Comparison of ENCODE assay signal across 19 cellular contexts in genomic region chr7:41568135-41568534, GRCh38.
"Had no signal": no experiment of that assay in that cellular context is flagged by ENCODE, and none has a peak within 500 bp of the region (broad histone marks: within the 10 kb centered on the region; RNA-seq: fewer than 3 reads in every experiment).

No MANE protein-coding gene starts in this region.

- ATAC-seq: activated naive CD4-positive, alpha-beta T cell treated with anti-CD3 and anti-CD28 coated beads, Interleukin-2, amount 50 U/mL, for 72 hours; effector memory CD8-positive, alpha-beta T cell; gastroesophageal sphincter; psoas muscle; right lobe of liver; stimulated activated naive CD8-positive, alpha-beta T cell treated with anti-CD3 and anti-CD28 coated beads, Interleukin-15, Interleukin-2, amounts not matched to agents 100 U/mL and 50 U/mL, for 24 hours; WTC11 had no signal

- H3K9me3 ChIP-seq: gastroesophageal sphincter, left ventricle myocardium inferior, psoas muscle, right lobe of liver, spleen, suprapubic skin had no signal

- H3K4me3 ChIP-seq: gastroesophageal sphincter, left ventricle myocardium inferior, psoas muscle, right lobe of liver, spleen, suprapubic skin had no signal

- H3K36me3 ChIP-seq: brain microvascular endothelial cell, gastroesophageal sphincter, left ventricle myocardium inferior, right lobe of liver, spleen, suprapubic skin had no signal

- H3K4me3 Mint-ChIP-seq: dendritic cell treated with granulocyte-macrophage colony-stimulating factor and Interleukin-4, amounts not matched to agents 40 ng/mL and 50 ng/mL, for 4 days; effector memory CD8-positive, alpha-beta T cell; memory B cell; nephron; WTC11 had no signal

- H3K36me3 Mint-ChIP-seq: memory B cell, WTC11 had no signal

- H3K4me1 ChIP-seq: gastroesophageal sphincter, left ventricle myocardium inferior, psoas muscle, right lobe of liver, spleen, suprapubic skin had no signal

- DNase-seq: activated CD4-positive, alpha-beta T cell treated with anti-CD3 and anti-CD28 coated beads, Interleukin-2, amount 50 U/mL, for 1 hour; activated effector memory CD4-positive, alpha-beta T cell treated with Interleukin-2 at 50 U/mL for 16 hours; activated T-cell treated with anti-CD3 and anti-CD28 coated beads, Interleukin-2, amount 50 U/mL, for 1 hour; amniotic stem cell; effector memory CD8-positive, alpha-beta T cell; left ventricle myocardium inferior; psoas muscle; right lobe of liver; spleen; stimulated activated CD4-positive, alpha-beta T cell treated with anti-CD3 and anti-CD28 coated beads, Interleukin-1b, Interleukin-23, amount 100 ng/mL, for 48 hours; stimulated activated naive CD8-positive, alpha-beta T cell treated with anti-CD3 and anti-CD28 coated beads, Interleukin-15, Interleukin-2, amounts not matched to agents 100 U/mL and 50 U/mL, for 24 hours had no signal

- H3K9me3 Mint-ChIP-seq: dendritic cell treated with granulocyte-macrophage colony-stimulating factor and Interleukin-4, amounts not matched to agents 40 ng/mL and 50 ng/mL, for 4 days; memory B cell; nephron had no signal

- H3K27me3 ChIP-seq: brain microvascular endothelial cell, gastroesophageal sphincter, right lobe of liver, suprapubic skin had no signal

- H3K27ac ChIP-seq: brain microvascular endothelial cell, gastroesophageal sphincter, left ventricle myocardium inferior, psoas muscle, right lobe of liver, suprapubic skin had no signal

- H3K27ac Mint-ChIP-seq: activated naive CD4-positive, alpha-beta T cell treated with anti-CD3 and anti-CD28 coated beads, Interleukin-2, amount 50 U/mL, for 72 hours; dendritic cell treated with granulocyte-macrophage colony-stimulating factor and Interleukin-4, amounts not matched to agents 40 ng/mL and 50 ng/mL, for 4 days; effector memory CD8-positive, alpha-beta T cell; memory B cell; nephron; WTC11 had no signal

- H3K27me3 Mint-ChIP-seq: dendritic cell treated with granulocyte-macrophage colony-stimulating factor and Interleukin-4, amounts not matched to agents 40 ng/mL and 50 ng/mL, for 4 days; effector memory CD8-positive, alpha-beta T cell; memory B cell had no signal
